In the genomic region with DNA sequence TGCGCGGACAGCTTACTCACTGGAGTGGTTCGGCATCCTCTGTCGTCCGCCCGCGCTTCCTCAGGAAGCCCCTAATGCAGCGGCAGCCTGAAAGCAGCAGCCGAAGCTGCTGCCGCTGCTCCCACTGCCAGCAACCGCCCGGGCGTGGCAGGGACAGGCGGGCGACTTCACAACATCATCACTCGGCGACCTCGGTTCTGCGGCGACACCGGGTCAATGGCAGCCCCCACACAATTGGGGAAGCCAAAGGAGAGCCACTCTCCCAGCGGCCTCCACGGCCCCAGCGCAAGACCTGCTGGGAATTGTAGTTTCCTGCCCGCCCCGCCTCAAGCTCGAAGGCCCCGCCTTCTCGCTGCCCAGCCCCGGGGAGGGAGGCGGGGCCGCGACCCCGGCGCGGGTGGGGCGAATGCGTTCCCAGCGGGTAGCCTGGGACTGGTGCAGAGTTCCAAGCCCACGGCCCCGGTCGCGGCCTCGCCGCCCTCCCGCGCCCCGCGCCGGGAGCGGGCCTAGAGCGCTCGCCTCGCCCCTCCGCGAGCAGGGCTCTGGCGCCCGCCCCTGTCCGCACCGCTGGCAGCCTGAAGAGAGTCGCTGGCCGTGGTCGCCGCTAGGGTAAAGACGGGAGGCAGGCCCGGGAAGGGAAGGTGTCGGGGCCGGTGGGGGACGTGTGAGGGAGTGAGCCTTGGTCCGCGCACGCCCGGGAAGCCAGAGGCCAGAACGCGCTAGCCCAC, we compare ENCODE assay signal across 8 cellular contexts. TPM values are rescaled to one million over a fixed set of nuclear protein-coding genes. Genes with fewer than 3 reads are reported as not detected.
DNase-seq lines count a peak whose midpoint lies in the region; ATAC-seq lines count a peak whose summit lies in the region.

A gene with protein sequence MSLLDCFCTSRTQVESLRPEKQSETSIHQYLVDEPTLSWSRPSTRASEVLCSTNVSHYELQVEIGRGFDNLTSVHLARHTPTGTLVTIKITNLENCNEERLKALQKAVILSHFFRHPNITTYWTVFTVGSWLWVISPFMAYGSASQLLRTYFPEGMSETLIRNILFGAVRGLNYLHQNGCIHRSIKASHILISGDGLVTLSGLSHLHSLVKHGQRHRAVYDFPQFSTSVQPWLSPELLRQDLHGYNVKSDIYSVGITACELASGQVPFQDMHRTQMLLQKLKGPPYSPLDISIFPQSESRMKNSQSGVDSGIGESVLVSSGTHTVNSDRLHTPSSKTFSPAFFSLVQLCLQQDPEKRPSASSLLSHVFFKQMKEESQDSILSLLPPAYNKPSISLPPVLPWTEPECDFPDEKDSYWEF (plus strand): TSS at position 411 of the 728 bp plus-strand sequence. CDS start 3,101 bp downstream, outside the sequence.
A gene with protein sequence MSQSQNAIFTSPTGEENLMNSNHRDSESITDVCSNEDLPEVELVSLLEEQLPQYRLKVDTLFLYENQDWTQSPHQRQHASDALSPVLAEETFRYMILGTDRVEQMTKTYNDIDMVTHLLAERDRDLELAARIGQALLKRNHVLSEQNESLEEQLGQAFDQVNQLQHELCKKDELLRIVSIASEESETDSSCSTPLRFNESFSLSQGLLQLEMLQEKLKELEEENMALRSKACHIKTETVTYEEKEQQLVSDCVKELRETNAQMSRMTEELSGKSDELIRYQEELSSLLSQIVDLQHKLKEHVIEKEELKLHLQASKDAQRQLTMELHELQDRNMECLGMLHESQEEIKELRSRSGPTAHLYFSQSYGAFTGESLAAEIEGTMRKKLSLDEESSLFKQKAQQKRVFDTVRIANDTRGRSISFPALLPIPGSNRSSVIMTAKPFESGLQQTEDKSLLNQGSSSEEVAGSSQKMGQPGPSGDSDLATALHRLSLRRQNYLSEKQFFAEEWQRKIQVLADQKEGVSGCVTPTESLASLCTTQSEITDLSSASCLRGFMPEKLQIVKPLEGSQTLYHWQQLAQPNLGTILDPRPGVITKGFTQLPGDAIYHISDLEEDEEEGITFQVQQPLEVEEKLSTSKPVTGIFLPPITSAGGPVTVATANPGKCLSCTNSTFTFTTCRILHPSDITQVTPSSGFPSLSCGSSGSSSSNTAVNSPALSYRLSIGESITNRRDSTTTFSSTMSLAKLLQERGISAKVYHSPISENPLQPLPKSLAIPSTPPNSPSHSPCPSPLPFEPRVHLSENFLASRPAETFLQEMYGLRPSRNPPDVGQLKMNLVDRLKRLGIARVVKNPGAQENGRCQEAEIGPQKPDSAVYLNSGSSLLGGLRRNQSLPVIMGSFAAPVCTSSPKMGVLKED (minus strand): TSS at position 129 of the 728 bp plus-strand sequence. CDS start 30,951 bp downstream, outside the sequence.

- DNase-seq in COLO829 (ENCODE audit: low spot score) (peak; percentile 95), HS-5 (ENCODE audit: low read depth) (peak; percentile 87), lung microvascular endothelial cell (ENCODE audit: low read depth in 2 of 2) (peak; percentile 96 to 98)
- peak; percentile 91 for DNase-seq in NK-92 treated with Interleukin-12 subunit alpha and Interleukin-12 subunit beta, amount 100 ng/mL, for 24 hours (lab: John Stamatoyannopoulos, UW)
- DNase-seq in activated CD8-positive, alpha-beta memory T cell treated with anti-CD3 and anti-CD28 coated beads for 24 hours, result peak; percentile 96
- peak; percentile 92 for DNase-seq in effector CD8-positive, alpha-beta T cell (lab: John Stamatoyannopoulos, UW)
- peak; percentile 92 to 95 (median 93) for DNase-seq in stimulated activated CD4-positive, alpha-beta T cell treated with anti-CD3 and anti-CD28 coated beads, TNF-alpha, amount 100 ng/mL, for 48 hours (ENCODE audit: low read depth in 3 of 3)

- ATAC-seq in GM19468 (IDR thresholded peaks at IDR 0.05; ENCODE audit: extremely low read depth, unreplicated experiment), result peak; percentile 97

RNA-seq across cellular contexts. Expression of the first gene that starts in this region (rescaled TPM):
- total RNA-seq in lung microvascular endothelial cell, result 12.9 and 20.9 TPM in 2 replicates

RNA-seq across cellular contexts. Expression of the second gene that starts in this region (rescaled TPM):
- 26.6 and 26.8 TPM in 2 replicates for total RNA-seq in lung microvascular endothelial cell

Comparison
In these comparisons a context has a peak if more than half of its experiments do, and no peak if none do; other contexts are left out.
1. Peak in every context shown above with its lines: DNase-seq and ATAC-seq.